1 cellular context compared by ENCODE assay signal in the genomic region with DNA sequence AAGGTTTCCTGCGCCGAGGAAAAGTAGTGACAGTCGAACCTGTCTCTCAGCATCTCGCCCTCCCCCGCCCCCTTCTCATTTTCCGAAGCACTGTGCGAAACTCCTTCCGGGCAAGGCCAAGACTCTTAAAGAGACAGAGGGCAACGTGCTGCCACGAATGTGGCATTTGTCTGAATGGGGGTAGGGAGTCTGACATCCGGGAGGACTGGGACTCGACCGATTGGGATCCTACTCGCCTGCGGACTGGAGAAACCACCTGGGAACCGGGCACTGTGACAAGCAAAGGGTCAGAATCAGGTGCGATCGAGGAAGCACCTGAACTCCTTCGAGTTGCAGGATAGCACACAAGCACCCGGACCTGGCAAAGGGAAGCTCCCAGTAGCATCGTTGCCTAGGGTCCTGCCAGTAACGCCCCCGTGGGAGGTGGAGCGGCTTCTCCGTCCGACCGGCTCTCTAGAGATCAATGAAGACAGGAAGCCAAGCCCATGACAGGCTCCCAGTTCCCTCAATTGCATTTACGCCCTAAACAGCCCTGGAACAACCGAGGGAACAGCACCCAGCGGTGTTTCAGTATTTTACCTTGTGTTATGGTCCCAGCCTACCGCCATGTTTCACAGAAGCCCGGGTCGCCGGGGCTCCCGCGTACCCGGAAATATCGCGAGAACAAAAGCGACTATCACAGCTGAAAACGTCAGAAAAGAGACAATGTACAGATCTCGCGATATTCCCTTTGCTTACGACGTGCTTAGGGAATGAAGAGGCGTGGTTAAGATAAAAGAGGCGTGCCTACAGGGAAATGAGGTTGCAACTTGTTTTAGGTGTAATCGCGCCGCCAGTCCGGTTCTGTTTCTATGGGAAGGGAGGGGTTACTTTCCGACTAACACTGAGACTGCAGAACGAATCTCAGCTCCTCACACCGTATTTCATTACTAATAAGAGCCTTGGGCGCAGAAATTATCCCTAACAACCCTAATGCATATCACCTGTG.
TF ChIP-seq lines count a peak whose summit lies in the region.

A gene with protein sequence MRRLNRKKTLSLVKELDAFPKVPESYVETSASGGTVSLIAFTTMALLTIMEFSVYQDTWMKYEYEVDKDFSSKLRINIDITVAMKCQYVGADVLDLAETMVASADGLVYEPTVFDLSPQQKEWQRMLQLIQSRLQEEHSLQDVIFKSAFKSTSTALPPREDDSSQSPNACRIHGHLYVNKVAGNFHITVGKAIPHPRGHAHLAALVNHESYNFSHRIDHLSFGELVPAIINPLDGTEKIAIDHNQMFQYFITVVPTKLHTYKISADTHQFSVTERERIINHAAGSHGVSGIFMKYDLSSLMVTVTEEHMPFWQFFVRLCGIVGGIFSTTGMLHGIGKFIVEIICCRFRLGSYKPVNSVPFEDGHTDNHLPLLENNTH (minus strand): TSS at position 637 of the 988 bp plus-strand sequence. CDS start 9,539 bp downstream, outside the sequence.

TF ChIP-seq in HEK293, 187 proteins besides CTCF, POLR2A, EP300 and RAD21 (continued from another document):
- TF ChIP-seq, protein P1, sequence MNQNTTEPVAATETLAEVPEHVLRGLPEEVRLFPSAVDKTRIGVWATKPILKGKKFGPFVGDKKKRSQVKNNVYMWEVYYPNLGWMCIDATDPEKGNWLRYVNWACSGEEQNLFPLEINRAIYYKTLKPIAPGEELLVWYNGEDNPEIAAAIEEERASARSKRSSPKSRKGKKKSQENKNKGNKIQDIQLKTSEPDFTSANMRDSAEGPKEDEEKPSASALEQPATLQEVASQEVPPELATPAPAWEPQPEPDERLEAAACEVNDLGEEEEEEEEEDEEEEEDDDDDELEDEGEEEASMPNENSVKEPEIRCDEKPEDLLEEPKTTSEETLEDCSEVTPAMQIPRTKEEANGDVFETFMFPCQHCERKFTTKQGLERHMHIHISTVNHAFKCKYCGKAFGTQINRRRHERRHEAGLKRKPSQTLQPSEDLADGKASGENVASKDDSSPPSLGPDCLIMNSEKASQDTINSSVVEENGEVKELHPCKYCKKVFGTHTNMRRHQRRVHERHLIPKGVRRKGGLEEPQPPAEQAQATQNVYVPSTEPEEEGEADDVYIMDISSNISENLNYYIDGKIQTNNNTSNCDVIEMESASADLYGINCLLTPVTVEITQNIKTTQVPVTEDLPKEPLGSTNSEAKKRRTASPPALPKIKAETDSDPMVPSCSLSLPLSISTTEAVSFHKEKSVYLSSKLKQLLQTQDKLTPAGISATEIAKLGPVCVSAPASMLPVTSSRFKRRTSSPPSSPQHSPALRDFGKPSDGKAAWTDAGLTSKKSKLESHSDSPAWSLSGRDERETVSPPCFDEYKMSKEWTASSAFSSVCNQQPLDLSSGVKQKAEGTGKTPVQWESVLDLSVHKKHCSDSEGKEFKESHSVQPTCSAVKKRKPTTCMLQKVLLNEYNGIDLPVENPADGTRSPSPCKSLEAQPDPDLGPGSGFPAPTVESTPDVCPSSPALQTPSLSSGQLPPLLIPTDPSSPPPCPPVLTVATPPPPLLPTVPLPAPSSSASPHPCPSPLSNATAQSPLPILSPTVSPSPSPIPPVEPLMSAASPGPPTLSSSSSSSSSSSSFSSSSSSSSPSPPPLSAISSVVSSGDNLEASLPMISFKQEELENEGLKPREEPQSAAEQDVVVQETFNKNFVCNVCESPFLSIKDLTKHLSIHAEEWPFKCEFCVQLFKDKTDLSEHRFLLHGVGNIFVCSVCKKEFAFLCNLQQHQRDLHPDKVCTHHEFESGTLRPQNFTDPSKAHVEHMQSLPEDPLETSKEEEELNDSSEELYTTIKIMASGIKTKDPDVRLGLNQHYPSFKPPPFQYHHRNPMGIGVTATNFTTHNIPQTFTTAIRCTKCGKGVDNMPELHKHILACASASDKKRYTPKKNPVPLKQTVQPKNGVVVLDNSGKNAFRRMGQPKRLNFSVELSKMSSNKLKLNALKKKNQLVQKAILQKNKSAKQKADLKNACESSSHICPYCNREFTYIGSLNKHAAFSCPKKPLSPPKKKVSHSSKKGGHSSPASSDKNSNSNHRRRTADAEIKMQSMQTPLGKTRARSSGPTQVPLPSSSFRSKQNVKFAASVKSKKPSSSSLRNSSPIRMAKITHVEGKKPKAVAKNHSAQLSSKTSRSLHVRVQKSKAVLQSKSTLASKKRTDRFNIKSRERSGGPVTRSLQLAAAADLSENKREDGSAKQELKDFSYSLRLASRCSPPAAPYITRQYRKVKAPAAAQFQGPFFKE (tag by site-specific recombination; IDR thresholded peaks at IDR 0.05; ENCODE audit: borderline replicate concordance): no peak
- TF ChIP-seq ZNF768 (tag by site-specific recombination; IDR thresholded peaks at IDR 0.05) (no peak), SP2 (tag by site-specific recombination; IDR thresholded peaks at IDR 0.05) (peak; percentile 68), ZNF777 (tag by site-specific recombination; IDR thresholded peaks at IDR 0.05; ENCODE audit: borderline replicate concordance) (no peak), ZNF416 (tag by site-specific recombination; IDR thresholded peaks at IDR 0.05) (no peak), ZNF302 (tag by site-specific recombination; IDR thresholded peaks at IDR 0.05; ENCODE audit: low read depth) (no peak), ZNF391 (tag by site-specific recombination; IDR thresholded peaks at IDR 0.05; ENCODE audit: borderline replicate concordance, low read depth) (0 out of 2 replicates have a peak, but pooled peaks have one; percentile 15), ZNF184 (tag by site-specific recombination; IDR thresholded peaks at IDR 0.05) (no peak), RBAK (tag by site-specific recombination; IDR thresholded peaks at IDR 0.05) (no peak), ZNF19 (tag by site-specific recombination; IDR thresholded peaks at IDR 0.05; ENCODE audit: low read depth) (no peak), KLF16 (tag by site-specific recombination; IDR thresholded peaks at IDR 0.05) (peak; percentile 76), SCRT1 (tag by site-specific recombination; IDR thresholded peaks at IDR 0.05; ENCODE audit: borderline replicate concordance) (no peak), ZBTB17 (tag by site-specific recombination; IDR thresholded peaks at IDR 0.05) (peak; percentile 81)
- TF ChIP-seq, protein P2, sequence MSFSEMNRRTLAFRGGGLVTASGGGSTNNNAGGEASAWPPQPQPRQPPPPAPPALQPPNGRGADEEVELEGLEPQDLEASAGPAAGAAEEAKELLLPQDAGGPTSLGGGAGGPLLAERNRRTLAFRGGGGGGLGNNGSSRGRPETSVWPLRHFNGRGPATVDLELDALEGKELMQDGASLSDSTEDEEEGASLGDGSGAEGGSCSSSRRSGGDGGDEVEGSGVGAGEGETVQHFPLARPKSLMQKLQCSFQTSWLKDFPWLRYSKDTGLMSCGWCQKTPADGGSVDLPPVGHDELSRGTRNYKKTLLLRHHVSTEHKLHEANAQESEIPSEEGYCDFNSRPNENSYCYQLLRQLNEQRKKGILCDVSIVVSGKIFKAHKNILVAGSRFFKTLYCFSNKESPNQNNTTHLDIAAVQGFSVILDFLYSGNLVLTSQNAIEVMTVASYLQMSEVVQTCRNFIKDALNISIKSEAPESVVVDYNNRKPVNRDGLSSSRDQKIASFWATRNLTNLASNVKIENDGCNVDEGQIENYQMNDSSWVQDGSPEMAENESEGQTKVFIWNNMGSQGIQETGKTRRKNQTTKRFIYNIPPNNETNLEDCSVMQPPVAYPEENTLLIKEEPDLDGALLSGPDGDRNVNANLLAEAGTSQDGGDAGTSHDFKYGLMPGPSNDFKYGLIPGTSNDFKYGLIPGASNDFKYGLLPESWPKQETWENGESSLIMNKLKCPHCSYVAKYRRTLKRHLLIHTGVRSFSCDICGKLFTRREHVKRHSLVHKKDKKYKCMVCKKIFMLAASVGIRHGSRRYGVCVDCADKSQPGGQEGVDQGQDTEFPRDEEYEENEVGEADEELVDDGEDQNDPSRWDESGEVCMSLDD (tag by site-specific recombination; IDR thresholded peaks at IDR 0.05): no peak
- TF ChIP-seq, protein P3, sequence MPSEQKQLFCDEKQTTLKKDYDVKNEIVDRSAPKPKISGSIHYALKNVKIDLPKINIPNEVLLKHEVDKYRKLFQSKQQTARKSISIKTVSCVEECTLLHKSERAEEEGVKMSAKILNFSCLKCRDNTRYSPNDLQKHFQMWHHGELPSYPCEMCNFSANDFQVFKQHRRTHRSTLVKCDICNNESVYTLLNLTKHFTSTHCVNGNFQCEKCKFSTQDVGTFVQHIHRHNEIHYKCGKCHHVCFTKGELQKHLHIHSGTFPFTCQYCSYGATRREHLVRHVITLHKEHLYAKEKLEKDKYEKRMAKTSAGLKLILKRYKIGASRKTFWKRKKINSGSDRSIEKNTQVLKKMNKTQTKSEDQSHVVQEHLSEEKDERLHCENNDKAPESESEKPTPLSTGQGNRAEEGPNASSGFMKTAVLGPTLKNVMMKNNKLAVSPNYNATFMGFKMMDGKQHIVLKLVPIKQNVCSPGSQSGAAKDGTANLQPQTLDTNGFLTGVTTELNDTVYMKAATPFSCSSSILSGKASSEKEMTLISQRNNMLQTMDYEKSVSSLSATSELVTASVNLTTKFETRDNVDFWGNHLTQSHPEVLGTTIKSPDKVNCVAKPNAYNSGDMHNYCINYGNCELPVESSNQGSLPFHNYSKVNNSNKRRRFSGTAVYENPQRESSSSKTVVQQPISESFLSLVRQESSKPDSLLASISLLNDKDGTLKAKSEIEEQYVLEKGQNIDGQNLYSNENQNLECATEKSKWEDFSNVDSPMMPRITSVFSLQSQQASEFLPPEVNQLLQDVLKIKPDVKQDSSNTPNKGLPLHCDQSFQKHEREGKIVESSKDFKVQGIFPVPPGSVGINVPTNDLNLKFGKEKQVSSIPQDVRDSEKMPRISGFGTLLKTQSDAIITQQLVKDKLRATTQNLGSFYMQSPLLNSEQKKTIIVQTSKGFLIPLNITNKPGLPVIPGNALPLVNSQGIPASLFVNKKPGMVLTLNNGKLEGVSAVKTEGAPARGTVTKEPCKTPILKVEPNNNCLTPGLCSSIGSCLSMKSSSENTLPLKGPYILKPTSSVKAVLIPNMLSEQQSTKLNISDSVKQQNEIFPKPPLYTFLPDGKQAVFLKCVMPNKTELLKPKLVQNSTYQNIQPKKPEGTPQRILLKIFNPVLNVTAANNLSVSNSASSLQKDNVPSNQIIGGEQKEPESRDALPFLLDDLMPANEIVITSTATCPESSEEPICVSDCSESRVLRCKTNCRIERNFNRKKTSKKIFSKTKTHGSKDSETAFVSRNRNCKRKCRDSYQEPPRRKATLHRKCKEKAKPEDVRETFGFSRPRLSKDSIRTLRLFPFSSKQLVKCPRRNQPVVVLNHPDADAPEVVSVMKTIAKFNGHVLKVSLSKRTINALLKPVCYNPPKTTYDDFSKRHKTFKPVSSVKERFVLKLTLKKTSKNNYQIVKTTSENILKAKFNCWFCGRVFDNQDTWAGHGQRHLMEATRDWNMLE (tag by site-specific recombination; conservative IDR thresholded peaks at IDR 0.05; ENCODE audit: low read depth): 0 out of 2 replicates have a peak, but pooled peaks have one; percentile 39
- TF ChIP-seq, protein P4, sequence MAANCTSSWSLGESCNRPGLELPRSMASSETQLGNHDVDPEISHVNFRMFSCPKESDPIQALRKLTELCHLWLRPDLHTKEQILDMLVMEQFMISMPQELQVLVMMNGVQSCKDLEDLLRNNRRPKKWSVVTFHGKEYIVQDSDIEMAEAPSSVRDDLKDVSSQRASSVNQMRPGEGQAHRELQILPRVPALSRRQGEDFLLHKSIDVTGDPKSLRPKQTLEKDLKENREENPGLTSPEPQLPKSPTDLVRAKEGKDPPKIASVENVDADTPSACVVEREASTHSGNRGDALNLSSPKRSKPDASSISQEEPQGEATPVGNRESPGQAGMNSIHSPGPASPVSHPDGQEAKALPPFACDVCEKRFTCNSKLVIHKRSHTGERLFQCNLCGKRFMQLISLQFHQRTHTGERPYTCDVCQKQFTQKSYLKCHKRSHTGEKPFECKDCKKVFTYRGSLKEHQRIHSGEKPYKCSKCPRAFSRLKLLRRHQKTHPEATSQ (tag by site-specific recombination; IDR thresholded peaks at IDR 0.05): no peak
TF ChIP-seq in HEK293: peak in this region for 42.
